Comparison of ENCODE assay signal across 8 cellular contexts in the genomic region with DNA sequence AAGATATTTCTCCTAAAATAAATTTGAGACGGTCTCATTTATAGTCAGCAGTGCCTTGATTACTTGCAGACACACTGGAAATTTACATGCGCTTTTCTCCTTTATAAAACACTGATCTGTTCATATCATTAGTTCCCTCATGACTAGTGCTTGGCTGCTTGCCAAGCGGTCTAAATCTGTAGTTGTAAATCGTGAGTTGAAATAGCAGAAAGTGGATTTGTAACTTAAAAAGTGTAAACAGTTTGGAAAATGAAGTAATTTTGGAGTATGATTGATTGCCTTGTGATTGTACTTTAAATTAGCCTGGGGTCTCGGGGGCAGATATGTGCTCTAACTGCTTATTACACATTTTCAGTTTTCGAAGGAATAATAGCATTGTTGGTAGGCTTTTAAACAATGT.
DNase-seq lines count a peak whose midpoint lies in the region; ATAC-seq and TF ChIP-seq lines count a peak whose summit lies in the region.

No MANE protein-coding gene starts in this region.

- peak overlapping the region; percentile 32 to 42 (median 40) for H3K27ac ChIP-seq in esophagus muscularis mucosa (replicated peaks in 1 of 4)
- H3K27ac ChIP-seq in neural progenitor cell = no peak overlapping the region

- no peaks in the 10 kb centered on the region for H3K9me3 Mint-ChIP-seq in progenitor cell of endocrine pancreas (ENCODE audit: low read depth)
- H3K9me3 Mint-ChIP-seq in neural progenitor cell = peaks cover 3% of the 10 kb centered on the region

- H2AFZ ChIP-seq in neural progenitor cell (replicated peaks) = no peak overlapping the region

- H3K4me3 Mint-ChIP-seq in progenitor cell of endocrine pancreas (ENCODE audit: low read depth) = no peak overlapping the region
- no peak overlapping the region for H3K4me3 Mint-ChIP-seq in neural progenitor cell

- H3K9me3 ChIP-seq in esophagus muscularis mucosa (no peaks in the 10 kb centered on the region), neural progenitor cell (ENCODE audit: low read depth) (no peaks in the 10 kb centered on the region)

- H3K36me3 Mint-ChIP-seq in progenitor cell of endocrine pancreas (ENCODE audit: insufficient read depth) (peaks cover 9% of the 10 kb centered on the region), neural progenitor cell (peaks cover 2% of the 10 kb centered on the region)

- ATAC-seq in GM19467 (IDR thresholded peaks at IDR 0.05; ENCODE audit: unreplicated experiment) = peak; percentile 11
- no peak for ATAC-seq in HG03460 (IDR thresholded peaks at IDR 0.05; ENCODE audit: unreplicated experiment)
- ATAC-seq in GM19395 (IDR thresholded peaks at IDR 0.05; ENCODE audit: unreplicated experiment) = no peak
- ATAC-seq in GM19455 (IDR thresholded peaks at IDR 0.05; ENCODE audit: unreplicated experiment) = no peak

- peaks cover 39 to 59% (median 48%) of the 10 kb centered on the region in 4 donors for H3K4me1 ChIP-seq in esophagus muscularis mucosa
- H3K4me1 ChIP-seq in neural progenitor cell = no peaks in the 10 kb centered on the region

- H3K4me3 ChIP-seq in esophagus muscularis mucosa (peak overlapping the region in 1 of 4 donors; percentile 10), neural progenitor cell (no peak overlapping the region)

- H3K4me2 ChIP-seq in neural progenitor cell = no peak overlapping the region

- WGBS in esophagus muscularis mucosa = 22% methylated on average over 6 of the region's 6 CpGs

- H3K4me1 Mint-ChIP-seq in progenitor cell of endocrine pancreas (ENCODE audit: low read depth) (peaks cover 39% of the 10 kb centered on the region), neural progenitor cell (peaks cover 12% of the 10 kb centered on the region)

- no peaks in the 10 kb centered on the region for H3K27me3 Mint-ChIP-seq in progenitor cell of endocrine pancreas
- H3K27me3 Mint-ChIP-seq in neural progenitor cell (ENCODE audit: insufficient read depth, low read depth) = peaks cover 2% of the 10 kb centered on the region

- no peaks in the 10 kb centered on the region for H3F3A ChIP-seq in neural progenitor cell (ENCODE audit: low read depth)

- TF ChIP-seq CTCF in esophagus muscularis mucosa (IDR thresholded peaks at IDR 0.05) (no peak), progenitor cell of endocrine pancreas (IDR thresholded peaks at IDR 0.05; ENCODE audit: unreplicated experiment) (no peak), neural progenitor cell (IDR thresholded peaks at IDR 0.05) (no peak)

- peak; percentile 83 for DNase-seq in NCI-H748 (lab: John Stamatoyannopoulos, UW; ENCODE audit: unreplicated experiment)
- no peak for DNase-seq in esophagus muscularis mucosa (ENCODE audit: extremely low spot score)
- no peak for DNase-seq in progenitor cell of endocrine pancreas (ENCODE audit: low spot score, unreplicated experiment)
- DNase-seq in neural progenitor cell (ENCODE audit: low spot score) = no peak

- H3K27me3 ChIP-seq in esophagus muscularis mucosa (no peaks in the 10 kb centered on the region), neural progenitor cell (no peaks in the 10 kb centered on the region)

- H4K20me1 ChIP-seq in neural progenitor cell (ENCODE audit: low read depth) = no peaks in the 10 kb centered on the region

- no peaks in the 10 kb centered on the region for H3K36me3 ChIP-seq in esophagus muscularis mucosa
- no peaks in the 10 kb centered on the region for H3K36me3 ChIP-seq in neural progenitor cell

- H3K9ac ChIP-seq in neural progenitor cell = no peak overlapping the region

- TF ChIP-seq POLR2A in esophagus muscularis mucosa (IDR thresholded peaks at IDR 0.05; ENCODE audit: low read depth) = no peak

- intact Hi-C loops in esophagus muscularis mucosa (cut with DNase I) = no loop called here

- no peaks in the 10 kb centered on the region for H3K79me2 ChIP-seq in neural progenitor cell (ENCODE audit: low read depth)

- H3K27ac Mint-ChIP-seq in progenitor cell of endocrine pancreas = peak overlapping the region; percentile 70
- H3K27ac Mint-ChIP-seq in neural progenitor cell = no peak overlapping the region

- TF ChIP-seq EP300 in esophagus muscularis mucosa (IDR thresholded peaks at IDR 0.05) = no peak
